8 cellular contexts compared by ENCODE assay signal in the genomic region with DNA sequence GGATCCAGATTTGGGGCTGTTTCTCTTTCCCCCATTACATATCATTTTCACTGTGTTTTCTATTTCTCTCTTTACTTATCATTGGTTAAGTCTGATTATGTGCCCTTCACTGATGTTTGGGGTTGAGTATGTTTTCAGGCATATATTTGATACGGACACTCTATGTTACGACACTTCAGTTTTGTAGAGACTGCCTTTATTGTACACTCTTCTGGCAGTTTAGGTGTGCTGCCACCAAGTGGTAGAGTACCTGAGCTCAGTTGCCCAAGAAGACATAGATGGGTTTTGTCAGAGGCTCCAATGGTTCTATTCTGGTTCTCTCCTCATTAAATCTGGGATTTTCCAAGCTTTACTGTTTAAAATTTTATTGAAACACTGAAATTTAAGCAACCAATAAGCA.
DNase-seq lines count a peak whose midpoint lies in the region; ATAC-seq and TF ChIP-seq lines count a peak whose summit lies in the region.

No MANE protein-coding gene starts in this region.

- intact Hi-C loops in heart right ventricle (cut with DNase I) (no loop called here), Right ventricle myocardium superior (cut with DNase I) (no loop called here), esophagus squamous epithelium (cut with DNase I) (no loop called here)

- TF ChIP-seq CTCF in heart right ventricle (IDR thresholded peaks at IDR 0.05) (peak in 8 of 9 donors; percentile 7 to 62 (median 46)), esophagus squamous epithelium (IDR thresholded peaks at IDR 0.05) (peak in 4 of 6 experiments; percentile 8 to 49 (median 20))

- H3K27ac ChIP-seq in heart right ventricle (peak overlapping the region in 8 of 10 donors; percentile 15 to 98 (median 88)), esophagus squamous epithelium (peak overlapping the region in 1 of 4 donors; percentile 17)

- no peak for TF ChIP-seq POLR2A in esophagus squamous epithelium (IDR thresholded peaks at IDR 0.05)

- H3K36me3 ChIP-seq in heart right ventricle (no peaks in the 10 kb centered on the region), esophagus squamous epithelium (no peaks in the 10 kb centered on the region)

- 88 to 89% methylated on average over 2 of the region's 2 CpGs for WGBS in heart right ventricle, 2 donors
- WGBS in esophagus squamous epithelium, 2 donors: 86 to 87% methylated on average over 2 of the region's 2 CpGs

- DNase-seq in heart right ventricle (no peak), Right ventricle myocardium superior (no peak), NCI-H82 (lab: John Stamatoyannopoulos, UW) (peak; percentile 71), esophagus squamous epithelium (lab: John Stamatoyannopoulos, UW) (no peak), dedifferentiated amniotic fluid mesenchymal stem cell (ENCODE audit: extremely low spot score) (no peak), foreskin melanocyte (no peak)
- no peak for DNase-seq in stimulated activated CD4-positive, alpha-beta T cell treated with anti-CD3 and anti-CD28 coated beads, Interleukin-2, amount 100 ng/mL, for 48 hours
- DNase-seq in activated effector memory CD4-positive, alpha-beta T cell treated with Interleukin-2 at 50 U/mL for 16 hours: no peak

- H3K4me3 ChIP-seq in heart right ventricle: no peak overlapping the region
- H3K4me3 ChIP-seq in esophagus squamous epithelium: no peak overlapping the region

- no peaks in the 10 kb centered on the region for H3K9me3 ChIP-seq in heart right ventricle
- H3K9me3 ChIP-seq in esophagus squamous epithelium: no peaks in the 10 kb centered on the region

- H3K27me3 ChIP-seq in heart right ventricle: no peaks in the 10 kb centered on the region
- H3K27me3 ChIP-seq in esophagus squamous epithelium: no peaks in the 10 kb centered on the region

- H3K4me1 ChIP-seq in heart right ventricle (peaks cover 22 to 63% (median 30%) of the 10 kb centered on the region in 9 donors), esophagus squamous epithelium (peaks cover 9 to 32% (median 24%) of the 10 kb centered on the region in 3 donors)

- ATAC-seq in heart right ventricle (no peak), Right ventricle myocardium superior (ENCODE audit: poor library complexity) (no peak)
